Comparison of ENCODE assay signal across 8 cellular contexts in the genomic region with DNA sequence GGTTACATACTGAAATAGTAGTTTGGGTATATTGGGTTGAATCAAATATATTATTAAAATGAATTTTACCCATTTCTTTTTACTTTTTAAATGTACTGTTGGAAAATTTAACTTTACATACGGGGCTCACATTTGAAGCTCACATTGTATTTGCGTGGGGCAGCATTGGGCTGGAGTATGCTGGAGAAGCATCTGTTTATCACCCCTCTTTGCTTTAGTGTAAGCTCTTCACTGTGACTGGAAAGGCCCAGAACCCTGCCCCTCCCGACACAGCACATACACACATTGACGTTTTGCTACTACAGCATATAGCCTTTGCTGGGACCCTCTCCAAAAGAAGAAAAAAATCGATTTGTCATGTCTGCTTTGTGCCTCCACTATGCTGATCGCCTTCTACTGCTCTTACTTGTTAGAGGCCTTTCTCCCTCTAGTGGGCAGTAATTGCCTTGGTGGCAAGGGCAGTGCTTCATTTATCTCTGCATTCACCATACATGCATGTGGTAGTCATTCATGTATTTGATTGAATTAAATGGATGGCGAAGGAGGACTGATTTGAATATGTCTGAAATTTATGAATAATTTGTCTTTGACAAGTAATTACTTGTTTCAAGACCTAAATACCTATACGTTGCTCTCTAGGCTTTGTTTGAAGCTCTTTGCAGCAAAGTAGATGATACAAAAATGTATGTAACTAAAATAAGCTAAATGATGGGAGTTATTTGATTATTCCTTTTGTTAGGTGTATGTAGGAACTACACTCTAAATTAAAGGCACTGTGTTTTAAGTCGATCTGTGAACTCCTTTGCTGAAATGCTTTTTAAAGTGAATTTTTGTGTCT. TPM values are rescaled to one million over a fixed set of nuclear protein-coding genes. Genes with fewer than 3 reads are reported as not detected.
DNase-seq lines count a peak whose midpoint lies in the region; ATAC-seq, FAIRE-seq and TF ChIP-seq lines count a peak whose summit lies in the region.

No MANE protein-coding gene starts in this region.

- H3K4me3 ChIP-seq in BE2C (ENCODE audit: low read depth, low read length), result no peak overlapping the region
- H3K4me3 ChIP-seq in body of pancreas, result no peak overlapping the region
- H3K4me3 ChIP-seq in thoracic aorta, result no peak overlapping the region

- no peaks in the 10 kb centered on the region for H3K4me1 ChIP-seq in BE2C
- H3K4me1 ChIP-seq in body of pancreas, result peaks cover 8% of the 10 kb centered on the region
- peaks cover 4 to 11% of the 10 kb centered on the region in 2 donors for H3K4me1 ChIP-seq in thoracic aorta (ENCODE audit: control insufficient read depth in 1 of 2, low read depth in 2 of 2)

- intact Hi-C loops in body of pancreas (cut with DNase I), result no loop called here

- H3K9me3 ChIP-seq in BE2C, result no peaks in the 10 kb centered on the region
- H3K9me3 ChIP-seq in body of pancreas, result no peaks in the 10 kb centered on the region
- no peaks in the 10 kb centered on the region for H3K9me3 ChIP-seq in thoracic aorta

- 71 to 78% methylated on average over 9 of the region's 9 CpGs for WGBS in body of pancreas, 2 donors

- peak; percentile 59 for FAIRE-seq in GM18507 (lab: Jason Lieb, UNC)

- no peak for TF ChIP-seq POLR2A in body of pancreas (IDR thresholded peaks at IDR 0.05)

- ATAC-seq in body of pancreas (peak; percentile 48), thoracic aorta (ENCODE audit: insufficient number of reproducible peaks, low FRiP score, low read depth) (no peak), HG02938 (IDR thresholded peaks at IDR 0.05; ENCODE audit: unreplicated experiment) (no peak), GM19035 (IDR thresholded peaks at IDR 0.05; ENCODE audit: unreplicated experiment) (no peak)

- peak; percentile 42 for DNase-seq in BE2C
- no peak for DNase-seq in GM18507 (ENCODE audit: extremely low spot score, insufficient read length, low read depth)
- peak; percentile 12 for DNase-seq in NCI-H526 treated with DMSO at 0.1 percent for 48 hours (lab: John Stamatoyannopoulos, UW)
- DNase-seq in body of pancreas, result peak in 2 of 4 donors; percentile 25 to 41
- DNase-seq in islet precursor cell, result peak; percentile 63
- DNase-seq in thoracic aorta (ENCODE audit: low spot score), result no peak

- H3K27me3 ChIP-seq in BE2C (no peaks in the 10 kb centered on the region), body of pancreas (no peaks in the 10 kb centered on the region), thoracic aorta (replicated peaks; ENCODE audit: insufficient read depth) (no peaks in the 10 kb centered on the region)

- peaks cover 3% of the 10 kb centered on the region; the same call in 1 of the 2 replicates for H3K36me3 ChIP-seq in BE2C
- peaks cover 0 to 18% of the 10 kb centered on the region in 2 donors for H3K36me3 ChIP-seq in body of pancreas (replicated peaks in 1 of 2; ENCODE audit: insufficient read depth in 1 of 2, low read depth in 2 of 2)
- peaks cover 28% of the 10 kb centered on the region for H3K36me3 ChIP-seq in thoracic aorta

- TF ChIP-seq CTCF in BE2C (IDR thresholded peaks at IDR 0.05; ENCODE audit: low read depth, low read length) (peak; percentile 72), body of pancreas (IDR thresholded peaks at IDR 0.05) (peak in 6 of 7 experiments; percentile 21 to 46 (median 39)), thoracic aorta (IDR thresholded peaks at IDR 0.05) (peak; percentile 46)

- H3K27ac ChIP-seq in body of pancreas (no peak overlapping the region), thoracic aorta (no peak overlapping the region)

RNA-seq across cellular contexts. Expression of gene VAPA, which starts 37.4 kb away (rescaled TPM):
- polyA plus RNA-seq in BE2C (2012; ENCODE audit: insufficient read depth, insufficient read length, low read depth), result 103 TPM
- total RNA-seq in body of pancreas, result 100 to 1,000 TPM in 1 of 2 donors, 10 to 100 TPM in 1; 58.7 to 113 TPM
- total RNA-seq in thoracic aorta, result 100 to 1,000 TPM; 171 to 195 TPM

Comparison
In these comparisons a context has a peak if more than half of its experiments do, and no peak if none do; other contexts are left out.
1. DNase-seq: peak in BE2C (single experiment), NCI-H526 treated with DMSO at 0.1 percent for 48 hours (single experiment) and islet precursor cell (single experiment); none in GM18507 (single experiment) and thoracic aorta (single experiment).
2. Peak in every context shown above with its lines, with median percentiles within 50 percentile points of each other: CTCF ChIP-seq.